ENCODE assay signal across 1 cellular context in the genomic region with DNA sequence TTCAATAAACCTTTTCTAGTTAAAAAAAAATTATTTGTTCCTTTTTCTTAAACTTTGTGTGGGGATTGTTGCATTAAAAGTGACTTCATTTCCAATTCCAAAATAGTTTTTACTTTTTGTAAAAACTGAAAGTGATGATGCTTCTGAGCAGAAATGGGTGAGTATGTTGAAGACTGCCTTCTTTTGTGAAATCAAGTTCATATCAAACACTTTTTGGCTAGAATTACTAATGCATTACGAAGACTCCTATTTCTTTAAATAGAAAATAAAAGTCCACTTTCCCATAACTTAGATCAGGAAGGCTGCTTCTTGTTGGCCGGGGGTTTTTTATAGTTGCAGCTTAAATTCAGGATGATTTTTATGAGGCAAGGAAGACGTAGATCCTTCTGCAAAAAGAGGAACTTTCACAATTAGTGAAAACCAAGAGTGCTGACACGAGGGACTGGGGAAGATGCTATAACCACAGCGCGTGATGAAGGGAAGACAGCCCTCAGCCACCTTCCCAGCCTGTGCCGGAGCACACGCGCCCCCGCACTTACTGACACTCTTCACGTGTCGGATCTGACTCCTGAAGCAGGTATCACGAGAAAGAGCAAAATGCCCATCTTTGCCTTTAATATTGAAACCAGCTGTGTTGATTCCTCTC.
TF ChIP-seq lines count a peak whose summit lies in the region.

No MANE protein-coding gene starts in this region.

TF ChIP-seq in GM12878, 131 proteins besides CTCF, POLR2A, EP300 and RAD21 (continued from another document):
- TF ChIP-seq, protein P1, sequence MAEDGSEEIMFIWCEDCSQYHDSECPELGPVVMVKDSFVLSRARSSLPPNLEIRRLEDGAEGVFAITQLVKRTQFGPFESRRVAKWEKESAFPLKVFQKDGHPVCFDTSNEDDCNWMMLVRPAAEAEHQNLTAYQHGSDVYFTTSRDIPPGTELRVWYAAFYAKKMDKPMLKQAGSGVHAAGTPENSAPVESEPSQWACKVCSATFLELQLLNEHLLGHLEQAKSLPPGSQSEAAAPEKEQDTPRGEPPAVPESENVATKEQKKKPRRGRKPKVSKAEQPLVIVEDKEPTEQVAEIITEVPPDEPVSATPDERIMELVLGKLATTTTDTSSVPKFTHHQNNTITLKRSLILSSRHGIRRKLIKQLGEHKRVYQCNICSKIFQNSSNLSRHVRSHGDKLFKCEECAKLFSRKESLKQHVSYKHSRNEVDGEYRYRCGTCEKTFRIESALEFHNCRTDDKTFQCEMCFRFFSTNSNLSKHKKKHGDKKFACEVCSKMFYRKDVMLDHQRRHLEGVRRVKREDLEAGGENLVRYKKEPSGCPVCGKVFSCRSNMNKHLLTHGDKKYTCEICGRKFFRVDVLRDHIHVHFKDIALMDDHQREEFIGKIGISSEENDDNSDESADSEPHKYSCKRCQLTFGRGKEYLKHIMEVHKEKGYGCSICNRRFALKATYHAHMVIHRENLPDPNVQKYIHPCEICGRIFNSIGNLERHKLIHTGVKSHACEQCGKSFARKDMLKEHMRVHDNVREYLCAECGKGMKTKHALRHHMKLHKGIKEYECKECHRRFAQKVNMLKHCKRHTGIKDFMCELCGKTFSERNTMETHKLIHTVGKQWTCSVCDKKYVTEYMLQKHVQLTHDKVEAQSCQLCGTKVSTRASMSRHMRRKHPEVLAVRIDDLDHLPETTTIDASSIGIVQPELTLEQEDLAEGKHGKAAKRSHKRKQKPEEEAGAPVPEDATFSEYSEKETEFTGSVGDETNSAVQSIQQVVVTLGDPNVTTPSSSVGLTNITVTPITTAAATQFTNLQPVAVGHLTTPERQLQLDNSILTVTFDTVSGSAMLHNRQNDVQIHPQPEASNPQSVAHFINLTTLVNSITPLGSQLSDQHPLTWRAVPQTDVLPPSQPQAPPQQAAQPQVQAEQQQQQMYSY (CRISPR knock-in tag; IDR thresholded peaks at IDR 0.05) = no peak
- TF ChIP-seq ATF7 (IDR thresholded peaks at IDR 0.05; ENCODE audit: low read depth) (0 out of 2 replicates have a peak, but pooled peaks have one; percentile 58), RCOR1 (conservative IDR thresholded peaks at IDR 0.05; ENCODE audit: low read depth, low read length) (no peak), STAT3 (IDR thresholded peaks at IDR 0.05; ENCODE audit: low read depth, low read length) (no peak), MXI1 (IDR thresholded peaks at IDR 0.05; ENCODE audit: low read depth, low read length) (no peak), ZNF622 (IDR thresholded peaks at IDR 0.05) (no peak)
